In genomic region chr9:71353723-71354122, GRCh38 we compare ENCODE assay signal across 33 cellular contexts.
A peak's percentile ranks its signal among the peaks of the same experiment; 100 is the strongest.
DNase-seq lines count a peak whose midpoint lies in the region; ATAC-seq, FAIRE-seq and TF ChIP-seq lines count a peak whose summit lies in the region.
"Had no signal": no experiment of that assay in that cellular context is flagged by ENCODE, and none has a peak within 500 bp of the region (broad histone marks: within the 10 kb centered on the region; RNA-seq: fewer than 3 reads in every experiment).

No MANE protein-coding gene starts in this region.

- DNase-seq in DMS 273 treated with DMSO at 0.1 percent for 48 hours (lab: John Stamatoyannopoulos, UW): peak; percentile 16
- DNase-seq in astrocyte (ENCODE audit: low read depth): peak; percentile 65
- no peak for DNase-seq in mucosa of descending colon
- no peak for DNase-seq in effector CD4-positive, alpha-beta T cell
- DNase-seq in amniotic stem cell (lab: John Stamatoyannopoulos, UW): no peak
- no peak for DNase-seq in NK-92 (lab: John Stamatoyannopoulos, UW; ENCODE audit: unreplicated experiment)
- DNase-seq: activated CD4-positive, alpha-beta T cell treated with anti-CD3 and anti-CD28 coated beads for 36 hours; activated CD8-positive, alpha-beta memory T cell treated with anti-CD3 and anti-CD28 coated beads for 24 hours; activated gamma-delta T cell; activated naive CD8-positive, alpha-beta T cell treated with anti-CD3 and anti-CD28 coated beads, Interleukin-2, amount 50 U/mL, for 24 hours; activated T-cell treated with anti-CD3 and anti-CD28 coated beads, Interleukin-2, amount 50 U/mL, for 1 hour; CD8-positive, alpha-beta memory T cell; colonic mucosa; endodermal cell; Kasumi-1; kidney glomerular epithelial cell; NCI-H1092; NCI-H187; NCI-H526 treated with DMSO at 0.1 percent for 48 hours; posterior cingulate gyrus; right lobe of liver; SK-N-SH; stimulated activated CD4-positive, alpha-beta T cell treated with anti-CD3 and anti-CD28 coated beads, Interleukin-15, amount 100 ng/mL, for 24 hours; T-helper 17 cell had no signal

- H3K27ac Mint-ChIP-seq in astrocyte (ENCODE audit: unreplicated experiment): no peak overlapping the region
- H3K27ac Mint-ChIP-seq: activated CD4-positive, alpha-beta T cell treated with anti-CD3 and anti-CD28 coated beads for 36 hours; activated naive CD8-positive, alpha-beta T cell treated with anti-CD3 and anti-CD28 coated beads, Interleukin-2, amount 50 U/mL, for 24 hours; CD8-positive, alpha-beta memory T cell; endodermal cell; stimulated activated naive CD8-positive, alpha-beta T cell treated with anti-CD3 and anti-CD28 coated beads, Interleukin-15, Interleukin-2, amounts not matched to agents 100 ng/mL and 50 ng/mL, for 24 hours; T-helper 17 cell had no signal

- H3K27me3 Mint-ChIP-seq in astrocyte (ENCODE audit: low read depth, unreplicated experiment): no peaks in the 10 kb centered on the region
- H3K27me3 Mint-ChIP-seq: activated CD4-positive, alpha-beta T cell treated with anti-CD3 and anti-CD28 coated beads for 36 hours; stimulated activated naive CD8-positive, alpha-beta T cell treated with anti-CD3 and anti-CD28 coated beads, Interleukin-15, Interleukin-2, amounts not matched to agents 100 ng/mL and 50 ng/mL, for 24 hours had no signal

- no peak overlapping the region for H3K27ac ChIP-seq in astrocyte (ENCODE audit: low read depth, low read length)
- H3K27ac ChIP-seq: colonic mucosa, esophagus muscularis mucosa, right lobe of liver, tibial nerve had no signal

- H3K36me3 ChIP-seq in astrocyte (ENCODE audit: insufficient read depth, low read length) (no peaks in the 10 kb centered on the region), mucosa of descending colon (ENCODE audit: low read depth) (no peaks in the 10 kb centered on the region)
- H3K36me3 ChIP-seq: colonic mucosa, esophagus muscularis mucosa, right lobe of liver, tibial nerve had no signal

- H3K9me3 Mint-ChIP-seq in astrocyte (ENCODE audit: unreplicated experiment): no peaks in the 10 kb centered on the region
- H3K9me3 Mint-ChIP-seq: activated naive CD8-positive, alpha-beta T cell treated with anti-CD3 and anti-CD28 coated beads, Interleukin-2, amount 50 U/mL, for 24 hours; CD8-positive, alpha-beta memory T cell; neural crest cell; stimulated activated naive CD8-positive, alpha-beta T cell treated with anti-CD3 and anti-CD28 coated beads, Interleukin-15, Interleukin-2, amounts not matched to agents 100 ng/mL and 50 ng/mL, for 24 hours had no signal

- H3K4me3 ChIP-seq in astrocyte (ENCODE audit: insufficient read depth, low read depth, low read length) (no peak overlapping the region), mucosa of descending colon (no peak overlapping the region)
- H3K4me3 ChIP-seq: colonic mucosa, esophagus muscularis mucosa, GM12878, lung, right lobe of liver, tibial nerve had no signal

- H3K4me1 Mint-ChIP-seq in astrocyte (ENCODE audit: low read depth, unreplicated experiment): peaks cover 14% of the 10 kb centered on the region
- H3K4me1 Mint-ChIP-seq: activated CD4-positive, alpha-beta T cell treated with anti-CD3 and anti-CD28 coated beads for 36 hours; activated naive CD8-positive, alpha-beta T cell treated with anti-CD3 and anti-CD28 coated beads, Interleukin-2, amount 50 U/mL, for 24 hours; CD8-positive, alpha-beta memory T cell; endodermal cell; neural crest cell; T-helper 17 cell had no signal

- no peaks in the 10 kb centered on the region for H3K36me3 Mint-ChIP-seq in astrocyte (ENCODE audit: low read depth, unreplicated experiment)
- H3K36me3 Mint-ChIP-seq: CD8-positive, alpha-beta memory T cell had no signal

- peak; percentile 49 for ATAC-seq in HG02798 (IDR thresholded peaks at IDR 0.05; ENCODE audit: poor library complexity, unreplicated experiment)
- peak; percentile 15 for ATAC-seq in mucosa of descending colon
- no peak for ATAC-seq in HG03565 (IDR thresholded peaks at IDR 0.05; ENCODE audit: unreplicated experiment)
- ATAC-seq: activated CD4-positive, alpha-beta T cell treated with anti-CD3 and anti-CD28 coated beads for 36 hours; activated naive CD8-positive, alpha-beta T cell treated with anti-CD3 and anti-CD28 coated beads, Interleukin-2, amount 50 U/mL, for 24 hours; GM12878; right lobe of liver; T-helper 17 cell had no signal

- TF ChIP-seq CTCF in astrocyte (IDR thresholded peaks at IDR 0.05; ENCODE audit: insufficient read depth, low read depth, low read length) (no peak), mucosa of descending colon (IDR thresholded peaks at IDR 0.05) (no peak)

- peak; percentile 34 for FAIRE-seq in astrocyte (lab: Jason Lieb, UNC)
- FAIRE-seq: bronchial epithelial cell, GM12878 had no signal

- H4K20me1 ChIP-seq in astrocyte (ENCODE audit: insufficient read depth, low read length): no peaks in the 10 kb centered on the region

- H3K4me3 Mint-ChIP-seq in astrocyte (ENCODE audit: unreplicated experiment): no peak overlapping the region
- H3K4me3 Mint-ChIP-seq: activated CD4-positive, alpha-beta T cell treated with anti-CD3 and anti-CD28 coated beads for 36 hours; activated naive CD8-positive, alpha-beta T cell treated with anti-CD3 and anti-CD28 coated beads, Interleukin-2, amount 50 U/mL, for 24 hours; CD8-positive, alpha-beta memory T cell; endodermal cell; neural crest cell; stimulated activated naive CD8-positive, alpha-beta T cell treated with anti-CD3 and anti-CD28 coated beads, Interleukin-15, Interleukin-2, amounts not matched to agents 100 ng/mL and 50 ng/mL, for 24 hours; T-helper 17 cell had no signal

- H3K9ac ChIP-seq in astrocyte (ENCODE audit: low read length): no peak overlapping the region
- H3K9ac ChIP-seq: SK-N-SH had no signal

- H3K4me1 ChIP-seq in astrocyte (ENCODE audit: insufficient read depth, low read length): peaks cover 3% of the 10 kb centered on the region
- no peaks in the 10 kb centered on the region for H3K4me1 ChIP-seq in mucosa of descending colon (ENCODE audit: low read depth)
- H3K4me1 ChIP-seq: colonic mucosa, esophagus muscularis mucosa, right lobe of liver had no signal

- H3K9me3 ChIP-seq in astrocyte (ENCODE audit: insufficient read depth, low read depth, low read length): no peaks in the 10 kb centered on the region
- H3K9me3 ChIP-seq in mucosa of descending colon: no peaks in the 10 kb centered on the region
- H3K9me3 ChIP-seq: colonic mucosa, esophagus muscularis mucosa, right lobe of liver, SK-N-SH, tibial nerve had no signal

- intact Hi-C loops in mucosa of descending colon (cut with DNase I, micrococcal nuclease): no loop called here

- no peak overlapping the region for H2AFZ ChIP-seq in astrocyte (ENCODE audit: low read depth, low read length)

- H3K4me2 ChIP-seq in astrocyte (ENCODE audit: low read length): no peak overlapping the region
- H3K4me2 ChIP-seq: SK-N-SH had no signal

- H3K27me3 ChIP-seq in astrocyte (ENCODE audit: insufficient read depth, low read length): no peaks in the 10 kb centered on the region
- H3K27me3 ChIP-seq: colonic mucosa, esophagus muscularis mucosa, right lobe of liver, tibial nerve had no signal

- no peaks in the 10 kb centered on the region for H3K79me2 ChIP-seq in astrocyte (ENCODE audit: insufficient read depth, low read length)

Comparison
In these comparisons a context has a peak if more than half of its experiments do, and no peak if none do; other contexts are left out.
1. DNase-seq: peak in DMS 273 treated with DMSO at 0.1 percent for 48 hours (single experiment) and astrocyte (single experiment); none in mucosa of descending colon (0 of 3), effector CD4-positive, alpha-beta T cell (single experiment), amniotic stem cell (single experiment) and NK-92 (single experiment).